In genomic region chrX:20056704-20057103, GRCh38 we compare ENCODE assay signal across 15 cellular contexts.
DNase-seq lines count a peak whose midpoint lies in the region; ATAC-seq, FAIRE-seq and TF ChIP-seq lines count a peak whose summit lies in the region.
"Had no signal": no experiment of that assay in that cellular context is flagged by ENCODE, and none has a peak within 500 bp of the region (broad histone marks: within the 10 kb centered on the region; RNA-seq: fewer than 3 reads in every experiment).

No MANE protein-coding gene starts in this region.

- H3K27ac Mint-ChIP-seq in neural progenitor cell (no peak overlapping the region), immature natural killer cell (no peak overlapping the region)

- no peak for TF ChIP-seq POLR2A in adrenal gland (IDR thresholded peaks at IDR 0.05)
- TF ChIP-seq POLR2A in GM12891 (IDR thresholded peaks at IDR 0.05; ENCODE audit: low read depth, low read length) = no peak

- H3K4me3 Mint-ChIP-seq in neural progenitor cell = no peak overlapping the region
- H3K4me3 Mint-ChIP-seq in immature natural killer cell = no peak overlapping the region

- H3K9ac ChIP-seq in neural progenitor cell = no peak overlapping the region

- peaks cover 7% of the 10 kb centered on the region for H3K27me3 Mint-ChIP-seq in neural progenitor cell (ENCODE audit: insufficient read depth, low read depth)
- peaks cover 3 to 9% (median 4%) of the 10 kb centered on the region in 3 donors for H3K27me3 Mint-ChIP-seq in immature natural killer cell (ENCODE audit: low read depth in 3 of 3)

- H3K4me3 ChIP-seq in WERI-Rb-1 (ENCODE audit: low read depth, low read length) (no peak overlapping the region), neural progenitor cell (no peak overlapping the region), adrenal gland (no peak overlapping the region)
- H3K4me3 ChIP-seq: pancreas, thoracic aorta had no signal

- H3K4me1 Mint-ChIP-seq in neural progenitor cell = peaks cover 5% of the 10 kb centered on the region
- peaks cover 6 to 10% of the 10 kb centered on the region in 2 donors for H3K4me1 Mint-ChIP-seq in immature natural killer cell

- WGBS in adrenal gland, 4 donors = 75 to 83% (median 80%) methylated on average over 9 to 11 of the region's 11 CpGs

- H3K27me3 ChIP-seq in WERI-Rb-1 (ENCODE audit: insufficient read depth, low read depth, severe bottlenecking) (peaks cover 3% of the 10 kb centered on the region), neural progenitor cell (no peaks in the 10 kb centered on the region), adrenal gland (peaks cover 8% of the 10 kb centered on the region)
- H3K27me3 ChIP-seq: pancreas had no signal

- intact Hi-C loops in adrenal gland (cut with DNase I) = no loop called here

- H3F3A ChIP-seq in neural progenitor cell (ENCODE audit: low read depth) = no peaks in the 10 kb centered on the region

- H3K9me3 Mint-ChIP-seq in neural progenitor cell (peaks cover 2% of the 10 kb centered on the region), immature natural killer cell (no peaks in the 10 kb centered on the region)

- peak; percentile 66 for ATAC-seq in HG03442 (IDR thresholded peaks at IDR 0.05; ENCODE audit: unreplicated experiment)

- no peak for FAIRE-seq in GM12891 (lab: Jason Lieb, UNC)
- FAIRE-seq: A204.1, G401.6, GM19239, pancreas had no signal

- H3K36me3 ChIP-seq in WERI-Rb-1 = no peaks in the 10 kb centered on the region
- H3K36me3 ChIP-seq in neural progenitor cell = no peaks in the 10 kb centered on the region
- H3K36me3 ChIP-seq in adrenal gland (replicated peaks in 1 of 2) = no peaks in the 10 kb centered on the region
- H3K36me3 ChIP-seq: pancreas, thoracic aorta had no signal

- DNase-seq in NCI-H1417 (lab: John Stamatoyannopoulos, UW) (peak in 2 of 3 experiments; percentile 44 to 56), NCI-H1417 treated with DMSO at 0.1 percent for 48 hours (lab: John Stamatoyannopoulos, UW) (no peak), WERI-Rb-1 (peak; percentile 22), neural progenitor cell (ENCODE audit: low spot score) (peak; percentile 40), adrenal gland (no peak), GM12891 (ENCODE audit: insufficient read length, low spot score) (no peak), immature natural killer cell (no peak)
- DNase-seq: KBM-7, pancreas, T1000 had no signal

- H3K9me3 ChIP-seq in WERI-Rb-1 (ENCODE audit: severe bottlenecking) = no peaks in the 10 kb centered on the region
- H3K9me3 ChIP-seq in neural progenitor cell (ENCODE audit: low read depth) = no peaks in the 10 kb centered on the region
- H3K9me3 ChIP-seq in adrenal gland (replicated peaks in 1 of 3) = no peaks in the 10 kb centered on the region
- H3K9me3 ChIP-seq: pancreas, thoracic aorta had no signal

- H3K4me2 ChIP-seq in neural progenitor cell = peak overlapping the region; percentile 38

- no peaks in the 10 kb centered on the region for H3K79me2 ChIP-seq in neural progenitor cell (ENCODE audit: low read depth)

- H3K4me1 ChIP-seq in neural progenitor cell = no peaks in the 10 kb centered on the region
- H3K4me1 ChIP-seq in adrenal gland (replicated peaks in 1 of 2) = no peaks in the 10 kb centered on the region
- H3K4me1 ChIP-seq: pancreas had no signal

- no peak for TF ChIP-seq CTCF in WERI-Rb-1 (IDR thresholded peaks at IDR 0.05; ENCODE audit: low read depth, low read length)
- no peak for TF ChIP-seq CTCF in neural progenitor cell (IDR thresholded peaks at IDR 0.05)
- TF ChIP-seq CTCF in adrenal gland (IDR thresholded peaks at IDR 0.05) = no peak

- H3K27ac ChIP-seq in WERI-Rb-1 (no peak overlapping the region), neural progenitor cell (no peak overlapping the region), adrenal gland (no peak overlapping the region)
- H3K27ac ChIP-seq: pancreas, thoracic aorta had no signal

- H2AFZ ChIP-seq in neural progenitor cell (replicated peaks) = no peak overlapping the region

- H4K20me1 ChIP-seq in neural progenitor cell (ENCODE audit: low read depth) = no peaks in the 10 kb centered on the region

- H3K36me3 Mint-ChIP-seq in neural progenitor cell (no peaks in the 10 kb centered on the region), immature natural killer cell (no peaks in the 10 kb centered on the region)

TF ChIP-seq in GM12891, 5 proteins besides CTCF, POLR2A, EP300 and RAD21:
- TF ChIP-seq POLR2AphosphoS5 (IDR thresholded peaks at IDR 0.05; ENCODE audit: low read depth, low read length) (no peak), POU2F2 (IDR thresholded peaks at IDR 0.05; ENCODE audit: low read depth, low read length) (no peak), TAF1 (IDR thresholded peaks at IDR 0.05; ENCODE audit: low read depth, low read length) (no peak), PAX5 (IDR thresholded peaks at IDR 0.05; ENCODE audit: insufficient read depth, low read length, severe bottlenecking) (no peak), SPI1 (IDR thresholded peaks at IDR 0.05; ENCODE audit: low read depth, low read length) (no peak)

Comparison
In these comparisons a context has a peak if more than half of its experiments do, and no peak if none do; other contexts are left out.
1. DNase-seq: peak in NCI-H1417 (2 of 3), WERI-Rb-1 (single experiment) and neural progenitor cell (single experiment); none in NCI-H1417 treated with DMSO at 0.1 percent for 48 hours (single experiment), adrenal gland (0 of 7), GM12891 (single experiment) and immature natural killer cell (0 of 3).